In the genomic region with DNA sequence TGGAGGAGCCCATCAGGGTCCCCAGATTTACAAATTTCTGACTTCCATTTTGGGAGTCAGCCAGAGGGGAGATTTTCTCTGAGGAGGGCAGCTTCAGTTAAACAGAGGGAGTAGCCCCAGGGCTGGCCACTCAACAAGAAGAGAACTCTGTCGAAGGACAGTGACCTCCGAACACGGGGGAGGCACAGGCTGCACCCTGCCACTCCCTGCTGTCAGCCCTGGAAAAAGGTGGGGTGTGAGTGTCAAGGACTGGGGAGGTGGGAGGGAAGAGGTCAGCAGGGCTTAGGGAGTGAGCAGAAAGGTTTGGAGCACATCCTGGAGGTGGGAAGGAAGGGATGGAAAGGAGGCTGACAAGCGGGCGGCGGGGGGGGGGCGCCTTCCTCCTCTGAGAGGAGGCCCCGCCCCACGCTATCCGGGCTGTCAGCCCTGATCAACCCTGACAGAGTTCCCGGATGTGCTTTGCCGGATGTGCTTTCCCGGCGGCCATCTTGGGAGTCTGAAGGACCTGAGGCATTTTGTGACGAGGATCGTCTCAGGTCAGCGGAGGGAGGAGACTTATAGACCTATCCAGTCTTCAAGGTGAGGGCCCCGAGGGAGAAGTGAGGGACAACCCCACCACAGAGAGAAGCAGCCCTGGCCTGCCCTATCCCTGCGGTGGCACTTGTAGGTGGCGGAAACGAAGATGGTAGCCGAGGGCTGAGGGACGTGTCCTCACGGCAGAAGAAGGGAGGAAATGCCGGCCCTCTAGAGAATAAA, we compare ENCODE assay signal across 1 cellular context.
TF ChIP-seq lines count a peak whose summit lies in the region.

A gene with protein sequence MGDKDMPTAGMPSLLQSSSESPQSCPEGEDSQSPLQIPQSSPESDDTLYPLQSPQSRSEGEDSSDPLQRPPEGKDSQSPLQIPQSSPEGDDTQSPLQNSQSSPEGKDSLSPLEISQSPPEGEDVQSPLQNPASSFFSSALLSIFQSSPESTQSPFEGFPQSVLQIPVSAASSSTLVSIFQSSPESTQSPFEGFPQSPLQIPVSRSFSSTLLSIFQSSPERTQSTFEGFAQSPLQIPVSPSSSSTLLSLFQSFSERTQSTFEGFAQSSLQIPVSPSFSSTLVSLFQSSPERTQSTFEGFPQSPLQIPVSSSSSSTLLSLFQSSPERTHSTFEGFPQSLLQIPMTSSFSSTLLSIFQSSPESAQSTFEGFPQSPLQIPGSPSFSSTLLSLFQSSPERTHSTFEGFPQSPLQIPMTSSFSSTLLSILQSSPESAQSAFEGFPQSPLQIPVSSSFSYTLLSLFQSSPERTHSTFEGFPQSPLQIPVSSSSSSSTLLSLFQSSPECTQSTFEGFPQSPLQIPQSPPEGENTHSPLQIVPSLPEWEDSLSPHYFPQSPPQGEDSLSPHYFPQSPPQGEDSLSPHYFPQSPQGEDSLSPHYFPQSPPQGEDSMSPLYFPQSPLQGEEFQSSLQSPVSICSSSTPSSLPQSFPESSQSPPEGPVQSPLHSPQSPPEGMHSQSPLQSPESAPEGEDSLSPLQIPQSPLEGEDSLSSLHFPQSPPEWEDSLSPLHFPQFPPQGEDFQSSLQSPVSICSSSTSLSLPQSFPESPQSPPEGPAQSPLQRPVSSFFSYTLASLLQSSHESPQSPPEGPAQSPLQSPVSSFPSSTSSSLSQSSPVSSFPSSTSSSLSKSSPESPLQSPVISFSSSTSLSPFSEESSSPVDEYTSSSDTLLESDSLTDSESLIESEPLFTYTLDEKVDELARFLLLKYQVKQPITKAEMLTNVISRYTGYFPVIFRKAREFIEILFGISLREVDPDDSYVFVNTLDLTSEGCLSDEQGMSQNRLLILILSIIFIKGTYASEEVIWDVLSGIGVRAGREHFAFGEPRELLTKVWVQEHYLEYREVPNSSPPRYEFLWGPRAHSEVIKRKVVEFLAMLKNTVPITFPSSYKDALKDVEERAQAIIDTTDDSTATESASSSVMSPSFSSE (plus strand): TSS at position 495 of the 756 bp plus-strand sequence. CDS start 1,179 bp downstream, outside the sequence.

TF ChIP-seq in K562, 482 proteins besides CTCF, POLR2A, EP300 and RAD21 (continued from another document):
- no peak for TF ChIP-seq XRCC3 (IDR thresholded peaks at IDR 0.05)
- no peak for TF ChIP-seq ZKSCAN3 (CRISPR knock-in tag; IDR thresholded peaks at IDR 0.05)
- TF ChIP-seq, protein P1, sequence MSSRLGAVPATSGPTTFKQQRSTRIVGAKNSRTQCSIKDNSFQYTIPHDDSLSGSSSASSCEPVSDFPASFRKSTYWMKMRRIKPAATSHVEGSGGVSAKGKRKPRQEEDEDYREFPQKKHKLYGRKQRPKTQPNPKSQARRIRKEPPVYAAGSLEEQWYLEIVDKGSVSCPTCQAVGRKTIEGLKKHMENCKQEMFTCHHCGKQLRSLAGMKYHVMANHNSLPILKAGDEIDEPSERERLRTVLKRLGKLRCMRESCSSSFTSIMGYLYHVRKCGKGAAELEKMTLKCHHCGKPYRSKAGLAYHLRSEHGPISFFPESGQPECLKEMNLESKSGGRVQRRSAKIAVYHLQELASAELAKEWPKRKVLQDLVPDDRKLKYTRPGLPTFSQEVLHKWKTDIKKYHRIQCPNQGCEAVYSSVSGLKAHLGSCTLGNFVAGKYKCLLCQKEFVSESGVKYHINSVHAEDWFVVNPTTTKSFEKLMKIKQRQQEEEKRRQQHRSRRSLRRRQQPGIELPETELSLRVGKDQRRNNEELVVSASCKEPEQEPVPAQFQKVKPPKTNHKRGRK (tag; IDR thresholded peaks at IDR 0.05), result no peak
- TF ChIP-seq, protein P2, sequence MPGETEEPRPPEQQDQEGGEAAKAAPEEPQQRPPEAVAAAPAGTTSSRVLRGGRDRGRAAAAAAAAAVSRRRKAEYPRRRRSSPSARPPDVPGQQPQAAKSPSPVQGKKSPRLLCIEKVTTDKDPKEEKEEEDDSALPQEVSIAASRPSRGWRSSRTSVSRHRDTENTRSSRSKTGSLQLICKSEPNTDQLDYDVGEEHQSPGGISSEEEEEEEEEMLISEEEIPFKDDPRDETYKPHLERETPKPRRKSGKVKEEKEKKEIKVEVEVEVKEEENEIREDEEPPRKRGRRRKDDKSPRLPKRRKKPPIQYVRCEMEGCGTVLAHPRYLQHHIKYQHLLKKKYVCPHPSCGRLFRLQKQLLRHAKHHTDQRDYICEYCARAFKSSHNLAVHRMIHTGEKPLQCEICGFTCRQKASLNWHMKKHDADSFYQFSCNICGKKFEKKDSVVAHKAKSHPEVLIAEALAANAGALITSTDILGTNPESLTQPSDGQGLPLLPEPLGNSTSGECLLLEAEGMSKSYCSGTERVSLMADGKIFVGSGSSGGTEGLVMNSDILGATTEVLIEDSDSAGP (CRISPR knock-in tag; IDR thresholded peaks at IDR 0.05), result no peak
- no peak for TF ChIP-seq STAT5A (IDR thresholded peaks at IDR 0.05; ENCODE audit: borderline replicate concordance, low read length)
- no peak for TF ChIP-seq SPI1 (IDR thresholded peaks at IDR 0.05; ENCODE audit: borderline replicate concordance, low read depth, low read length)
- no peak for TF ChIP-seq CAMTA2 (CRISPR knock-in tag; conservative IDR thresholded peaks at IDR 0.05)
- TF ChIP-seq, protein P3, sequence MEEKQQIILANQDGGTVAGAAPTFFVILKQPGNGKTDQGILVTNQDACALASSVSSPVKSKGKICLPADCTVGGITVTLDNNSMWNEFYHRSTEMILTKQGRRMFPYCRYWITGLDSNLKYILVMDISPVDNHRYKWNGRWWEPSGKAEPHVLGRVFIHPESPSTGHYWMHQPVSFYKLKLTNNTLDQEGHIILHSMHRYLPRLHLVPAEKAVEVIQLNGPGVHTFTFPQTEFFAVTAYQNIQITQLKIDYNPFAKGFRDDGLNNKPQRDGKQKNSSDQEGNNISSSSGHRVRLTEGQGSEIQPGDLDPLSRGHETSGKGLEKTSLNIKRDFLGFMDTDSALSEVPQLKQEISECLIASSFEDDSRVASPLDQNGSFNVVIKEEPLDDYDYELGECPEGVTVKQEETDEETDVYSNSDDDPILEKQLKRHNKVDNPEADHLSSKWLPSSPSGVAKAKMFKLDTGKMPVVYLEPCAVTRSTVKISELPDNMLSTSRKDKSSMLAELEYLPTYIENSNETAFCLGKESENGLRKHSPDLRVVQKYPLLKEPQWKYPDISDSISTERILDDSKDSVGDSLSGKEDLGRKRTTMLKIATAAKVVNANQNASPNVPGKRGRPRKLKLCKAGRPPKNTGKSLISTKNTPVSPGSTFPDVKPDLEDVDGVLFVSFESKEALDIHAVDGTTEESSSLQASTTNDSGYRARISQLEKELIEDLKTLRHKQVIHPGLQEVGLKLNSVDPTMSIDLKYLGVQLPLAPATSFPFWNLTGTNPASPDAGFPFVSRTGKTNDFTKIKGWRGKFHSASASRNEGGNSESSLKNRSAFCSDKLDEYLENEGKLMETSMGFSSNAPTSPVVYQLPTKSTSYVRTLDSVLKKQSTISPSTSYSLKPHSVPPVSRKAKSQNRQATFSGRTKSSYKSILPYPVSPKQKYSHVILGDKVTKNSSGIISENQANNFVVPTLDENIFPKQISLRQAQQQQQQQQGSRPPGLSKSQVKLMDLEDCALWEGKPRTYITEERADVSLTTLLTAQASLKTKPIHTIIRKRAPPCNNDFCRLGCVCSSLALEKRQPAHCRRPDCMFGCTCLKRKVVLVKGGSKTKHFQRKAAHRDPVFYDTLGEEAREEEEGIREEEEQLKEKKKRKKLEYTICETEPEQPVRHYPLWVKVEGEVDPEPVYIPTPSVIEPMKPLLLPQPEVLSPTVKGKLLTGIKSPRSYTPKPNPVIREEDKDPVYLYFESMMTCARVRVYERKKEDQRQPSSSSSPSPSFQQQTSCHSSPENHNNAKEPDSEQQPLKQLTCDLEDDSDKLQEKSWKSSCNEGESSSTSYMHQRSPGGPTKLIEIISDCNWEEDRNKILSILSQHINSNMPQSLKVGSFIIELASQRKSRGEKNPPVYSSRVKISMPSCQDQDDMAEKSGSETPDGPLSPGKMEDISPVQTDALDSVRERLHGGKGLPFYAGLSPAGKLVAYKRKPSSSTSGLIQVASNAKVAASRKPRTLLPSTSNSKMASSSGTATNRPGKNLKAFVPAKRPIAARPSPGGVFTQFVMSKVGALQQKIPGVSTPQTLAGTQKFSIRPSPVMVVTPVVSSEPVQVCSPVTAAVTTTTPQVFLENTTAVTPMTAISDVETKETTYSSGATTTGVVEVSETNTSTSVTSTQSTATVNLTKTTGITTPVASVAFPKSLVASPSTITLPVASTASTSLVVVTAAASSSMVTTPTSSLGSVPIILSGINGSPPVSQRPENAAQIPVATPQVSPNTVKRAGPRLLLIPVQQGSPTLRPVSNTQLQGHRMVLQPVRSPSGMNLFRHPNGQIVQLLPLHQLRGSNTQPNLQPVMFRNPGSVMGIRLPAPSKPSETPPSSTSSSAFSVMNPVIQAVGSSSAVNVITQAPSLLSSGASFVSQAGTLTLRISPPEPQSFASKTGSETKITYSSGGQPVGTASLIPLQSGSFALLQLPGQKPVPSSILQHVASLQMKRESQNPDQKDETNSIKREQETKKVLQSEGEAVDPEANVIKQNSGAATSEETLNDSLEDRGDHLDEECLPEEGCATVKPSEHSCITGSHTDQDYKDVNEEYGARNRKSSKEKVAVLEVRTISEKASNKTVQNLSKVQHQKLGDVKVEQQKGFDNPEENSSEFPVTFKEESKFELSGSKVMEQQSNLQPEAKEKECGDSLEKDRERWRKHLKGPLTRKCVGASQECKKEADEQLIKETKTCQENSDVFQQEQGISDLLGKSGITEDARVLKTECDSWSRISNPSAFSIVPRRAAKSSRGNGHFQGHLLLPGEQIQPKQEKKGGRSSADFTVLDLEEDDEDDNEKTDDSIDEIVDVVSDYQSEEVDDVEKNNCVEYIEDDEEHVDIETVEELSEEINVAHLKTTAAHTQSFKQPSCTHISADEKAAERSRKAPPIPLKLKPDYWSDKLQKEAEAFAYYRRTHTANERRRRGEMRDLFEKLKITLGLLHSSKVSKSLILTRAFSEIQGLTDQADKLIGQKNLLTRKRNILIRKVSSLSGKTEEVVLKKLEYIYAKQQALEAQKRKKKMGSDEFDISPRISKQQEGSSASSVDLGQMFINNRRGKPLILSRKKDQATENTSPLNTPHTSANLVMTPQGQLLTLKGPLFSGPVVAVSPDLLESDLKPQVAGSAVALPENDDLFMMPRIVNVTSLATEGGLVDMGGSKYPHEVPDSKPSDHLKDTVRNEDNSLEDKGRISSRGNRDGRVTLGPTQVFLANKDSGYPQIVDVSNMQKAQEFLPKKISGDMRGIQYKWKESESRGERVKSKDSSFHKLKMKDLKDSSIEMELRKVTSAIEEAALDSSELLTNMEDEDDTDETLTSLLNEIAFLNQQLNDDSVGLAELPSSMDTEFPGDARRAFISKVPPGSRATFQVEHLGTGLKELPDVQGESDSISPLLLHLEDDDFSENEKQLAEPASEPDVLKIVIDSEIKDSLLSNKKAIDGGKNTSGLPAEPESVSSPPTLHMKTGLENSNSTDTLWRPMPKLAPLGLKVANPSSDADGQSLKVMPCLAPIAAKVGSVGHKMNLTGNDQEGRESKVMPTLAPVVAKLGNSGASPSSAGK (IDR thresholded peaks at IDR 0.05), result 0 out of 2 replicates have a peak, but pooled peaks have one; percentile 16
- no peak for TF ChIP-seq ZNF644 (tag; IDR thresholded peaks at IDR 0.05; ENCODE audit: low read depth)
- no peak for TF ChIP-seq ZNF444 (CRISPR knock-in tag; IDR thresholded peaks at IDR 0.05)
TF ChIP-seq in K562: peak in this region for 18.
